Comparison of ENCODE assay signal across 1 cellular context in the genomic region with DNA sequence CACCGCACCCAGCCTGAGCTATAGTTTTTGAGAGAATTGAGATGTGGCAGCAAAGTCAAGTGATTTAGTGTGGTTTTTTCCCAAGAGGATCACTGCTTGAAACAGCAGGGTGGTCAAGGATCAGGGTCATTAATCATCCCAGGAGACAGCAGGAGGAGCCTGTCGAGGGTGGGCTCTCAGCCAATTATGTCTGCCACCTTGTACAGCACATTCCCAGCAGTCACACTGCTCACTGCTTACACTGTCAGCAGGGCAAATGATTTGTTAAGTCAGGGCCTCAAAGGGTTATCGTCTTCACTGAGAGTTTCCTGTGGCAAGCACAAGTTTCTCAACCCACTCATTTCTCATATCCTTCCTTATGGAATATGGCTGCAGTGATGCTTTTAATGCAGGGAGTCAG.
TF ChIP-seq lines count a peak whose summit lies in the region.

No MANE protein-coding gene starts in this region.

TF ChIP-seq in IMR-90, 13 proteins besides CTCF, POLR2A, EP300 and RAD21:
- no peak for TF ChIP-seq RCOR1 (IDR thresholded peaks at IDR 0.05; ENCODE audit: insufficient replicate concordance, low read length)
- no peak for TF ChIP-seq USF2 (IDR thresholded peaks at IDR 0.05; ENCODE audit: low read depth, low read length)
- TF ChIP-seq, protein P1, sequence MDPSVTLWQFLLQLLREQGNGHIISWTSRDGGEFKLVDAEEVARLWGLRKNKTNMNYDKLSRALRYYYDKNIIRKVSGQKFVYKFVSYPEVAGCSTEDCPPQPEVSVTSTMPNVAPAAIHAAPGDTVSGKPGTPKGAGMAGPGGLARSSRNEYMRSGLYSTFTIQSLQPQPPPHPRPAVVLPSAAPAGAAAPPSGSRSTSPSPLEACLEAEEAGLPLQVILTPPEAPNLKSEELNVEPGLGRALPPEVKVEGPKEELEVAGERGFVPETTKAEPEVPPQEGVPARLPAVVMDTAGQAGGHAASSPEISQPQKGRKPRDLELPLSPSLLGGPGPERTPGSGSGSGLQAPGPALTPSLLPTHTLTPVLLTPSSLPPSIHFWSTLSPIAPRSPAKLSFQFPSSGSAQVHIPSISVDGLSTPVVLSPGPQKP (IDR thresholded peaks at IDR 0.05; ENCODE audit: borderline replicate concordance, low read depth, low read length), result no peak
- no peak for TF ChIP-seq CHD1 (IDR thresholded peaks at IDR 0.05; ENCODE audit: low read depth, low read length)
- TF ChIP-seq MAZ (IDR thresholded peaks at IDR 0.05; ENCODE audit: borderline replicate concordance, low read depth, low read length), result no peak
- TF ChIP-seq MXI1 (IDR thresholded peaks at IDR 0.05; ENCODE audit: borderline replicate concordance, low read depth, low read length), result no peak
- no peak for TF ChIP-seq SMC3 (IDR thresholded peaks at IDR 0.05; ENCODE audit: low read depth, low read length)
- TF ChIP-seq CEBPB (IDR thresholded peaks at IDR 0.05; ENCODE audit: low read depth, low read length), result no peak
- TF ChIP-seq RFX5 (IDR thresholded peaks at IDR 0.05; ENCODE audit: low read depth, low read length), result no peak
- TF ChIP-seq BHLHE40 (IDR thresholded peaks at IDR 0.05; ENCODE audit: low read depth, low read length), result no peak
- TF ChIP-seq NFE2L2 (IDR thresholded peaks at IDR 0.05; ENCODE audit: low read depth, low read length), result no peak
- TF ChIP-seq FOS (IDR thresholded peaks at IDR 0.05; ENCODE audit: low read depth, low read length), result no peak
- TF ChIP-seq MAFK (IDR thresholded peaks at IDR 0.05; ENCODE audit: low read depth, low read length), result no peak
